Comparison of ENCODE assay signal across 8 cellular contexts in the genomic region with DNA sequence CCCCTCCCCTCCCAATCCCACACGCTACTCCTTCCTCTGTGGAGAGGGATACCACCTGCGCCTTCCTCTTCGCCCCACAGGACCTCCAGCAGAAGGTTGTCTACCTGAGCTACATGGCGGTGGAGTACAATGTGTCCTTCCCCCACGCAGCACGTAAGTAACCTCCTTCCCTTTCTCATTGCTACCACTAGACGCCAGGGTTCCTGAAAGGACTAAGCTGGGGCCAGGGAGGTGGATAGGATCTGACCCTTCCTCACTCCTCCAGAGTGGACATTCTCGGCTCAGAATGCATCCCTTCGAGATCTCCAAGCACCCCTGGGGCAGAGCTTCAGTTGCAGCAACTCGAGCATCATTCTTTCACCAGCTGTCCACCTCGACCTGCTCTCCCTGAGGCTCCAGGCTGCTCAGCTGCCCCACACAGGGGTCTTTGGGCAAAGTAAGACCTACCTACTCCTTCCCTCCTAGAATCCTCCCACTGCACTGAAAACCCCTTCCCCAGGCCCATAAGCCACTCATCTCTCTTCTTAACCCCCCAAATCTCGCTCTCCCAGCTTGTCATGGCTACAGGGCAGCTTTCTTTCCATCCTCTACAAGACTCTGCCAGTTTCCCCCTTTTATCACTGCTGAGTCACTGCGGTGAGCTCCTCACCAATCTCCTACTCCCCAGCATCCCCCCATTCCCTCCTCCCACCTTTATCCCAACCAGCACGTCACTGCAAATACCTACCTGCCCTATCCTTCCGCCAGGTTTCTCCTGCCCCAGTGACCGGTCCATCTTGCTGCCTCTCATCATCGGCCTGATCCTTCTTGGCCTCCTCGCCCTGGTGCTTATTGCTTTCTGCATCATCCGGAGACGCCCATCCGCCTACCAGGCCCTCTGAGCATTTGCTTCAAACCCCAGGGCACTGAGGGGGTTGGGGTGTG. TPM values are rescaled to one million over a fixed set of nuclear protein-coding genes. Genes with fewer than 3 reads are reported as not detected.
DNase-seq lines count a peak whose midpoint lies in the region; ATAC-seq and TF ChIP-seq lines count a peak whose summit lies in the region.

No MANE protein-coding gene starts in this region.

- H3K27me3 ChIP-seq in ascending aorta, result no peaks in the 10 kb centered on the region
- H3K27me3 ChIP-seq in mononuclear cell (ENCODE audit: insufficient read depth, low read length), result no peaks in the 10 kb centered on the region

- no peak for ATAC-seq in stimulated activated naive CD8-positive, alpha-beta T cell treated with anti-CD3 and anti-CD28 coated beads, Interleukin-15, Interleukin-2, amounts not matched to agents 100 U/mL and 50 U/mL, for 24 hours
- ATAC-seq in GM21381 (IDR thresholded peaks at IDR 0.05; ENCODE audit: unreplicated experiment), result no peak

- H3K4me3 ChIP-seq in ascending aorta (peak overlapping the region; percentile 30 to 65), mononuclear cell (ENCODE audit: low read length) (peak overlapping the region; percentile 49)

- H3K4me1 ChIP-seq in ascending aorta (peaks cover 25 to 37% of the 10 kb centered on the region in 2 donors), mononuclear cell (ENCODE audit: insufficient read depth, low read length) (peaks cover 94% of the 10 kb centered on the region)

- H3K36me3 ChIP-seq in ascending aorta, result peaks cover 31% of the 10 kb centered on the region in 2 donors

- H3K36me3 Mint-ChIP-seq in stimulated activated naive CD8-positive, alpha-beta T cell treated with anti-CD3 and anti-CD28 coated beads, Interleukin-15, Interleukin-2, amounts not matched to agents 100 ng/mL and 50 ng/mL, for 24 hours (ENCODE audit: low read depth), result peaks cover 70% of the 10 kb centered on the region

- H3K9me3 Mint-ChIP-seq in stimulated activated naive CD8-positive, alpha-beta T cell treated with anti-CD3 and anti-CD28 coated beads, Interleukin-15, Interleukin-2, amounts not matched to agents 100 ng/mL and 50 ng/mL, for 24 hours, result no peaks in the 10 kb centered on the region

- intact Hi-C loops in ascending aorta (cut with DNase I), result loop anchor here (10.0 kb wide), 1 partner anchor 594 kb away; the partner anchor contains the start of gene TMEM107

- TF ChIP-seq CTCF in ascending aorta (IDR thresholded peaks at IDR 0.05), result no peak

- H3K9me3 ChIP-seq in ascending aorta (no peaks in the 10 kb centered on the region), mononuclear cell (ENCODE audit: low read depth, low read length) (no peaks in the 10 kb centered on the region)

- H3K4me1 Mint-ChIP-seq in stimulated activated naive CD8-positive, alpha-beta T cell treated with anti-CD3 and anti-CD28 coated beads, Interleukin-15, Interleukin-2, amounts not matched to agents 100 ng/mL and 50 ng/mL, for 24 hours (ENCODE audit: low read depth), result peaks cover 94% of the 10 kb centered on the region

- H3K4me3 Mint-ChIP-seq in stimulated activated naive CD8-positive, alpha-beta T cell treated with anti-CD3 and anti-CD28 coated beads, Interleukin-15, Interleukin-2, amounts not matched to agents 100 ng/mL and 50 ng/mL, for 24 hours, result peak overlapping the region; percentile 42

- peak overlapping the region; percentile 85 to 87 for H3K27ac ChIP-seq in ascending aorta

- H3K27ac Mint-ChIP-seq in stimulated activated naive CD8-positive, alpha-beta T cell treated with anti-CD3 and anti-CD28 coated beads, Interleukin-15, Interleukin-2, amounts not matched to agents 100 ng/mL and 50 ng/mL, for 24 hours, result peak overlapping the region; percentile 71

- DNase-seq in stimulated activated naive CD8-positive, alpha-beta T cell treated with anti-CD3 and anti-CD28 coated beads, Interleukin-15, Interleukin-2, amounts not matched to agents 100 U/mL and 50 U/mL, for 24 hours, result no peak
- no peak for DNase-seq in ascending aorta (ENCODE audit: low spot score in 2 of 2)
- DNase-seq in germinal center (ENCODE audit: low spot score), result no peak
- DNase-seq in dermis blood vessel endothelial cell, result no peak
- DNase-seq in NCI-H2171 (lab: John Stamatoyannopoulos, UW), result no peak

- no peaks in the 10 kb centered on the region for H3K27me3 Mint-ChIP-seq in stimulated activated naive CD8-positive, alpha-beta T cell treated with anti-CD3 and anti-CD28 coated beads, Interleukin-15, Interleukin-2, amounts not matched to agents 100 ng/mL and 50 ng/mL, for 24 hours

RNA-seq across cellular contexts. Expression of gene CD68, which starts 1.5 kb away (rescaled TPM):
- 151 TPM for total RNA-seq in ascending aorta
- total RNA-seq in mononuclear cell, result 147 TPM
- total RNA-seq in dermis blood vessel endothelial cell, result 0.17 and 2.1 TPM in 2 replicates

RNA-seq across cellular contexts. Expression of gene MPDU1, which starts 2.8 kb away (rescaled TPM):
- 157 TPM for total RNA-seq in ascending aorta
- total RNA-seq in mononuclear cell, result 48.0 TPM
- total RNA-seq in dermis blood vessel endothelial cell, result 113 and 133 TPM in 2 replicates

RNA-seq across cellular contexts. Expression of gene SOX15, which starts 9.0 kb away (rescaled TPM):
- total RNA-seq in ascending aorta (not detected), mononuclear cell (0.52 TPM), dermis blood vessel endothelial cell (0.14 and 0.17 TPM in 2 replicates)

RNA-seq across cellular contexts. Expression of gene SENP3, which starts 19.2 kb away (rescaled TPM):
- 92.0 TPM for total RNA-seq in ascending aorta
- 33.1 TPM for total RNA-seq in mononuclear cell
- total RNA-seq in dermis blood vessel endothelial cell, result 79.8 and 89.3 TPM in 2 replicates

RNA-seq across cellular contexts. Expression of gene TNFSF13, which starts 22.3 kb away (rescaled TPM):
- total RNA-seq in ascending aorta, result 17.5 TPM
- 44.9 TPM for total RNA-seq in mononuclear cell
- 0.88 and 1.2 TPM in 2 replicates for total RNA-seq in dermis blood vessel endothelial cell

Comparison
In these comparisons a context has a peak if more than half of its experiments do, and no peak if none do; other contexts are left out.
1. RNA of gene CD68, which starts 1.5 kb away (total RNA-seq): 151 TPM in ascending aorta (single experiment) and 147 TPM in mononuclear cell (single experiment); 0.17 to 2.1 TPM in dermis blood vessel endothelial cell; every median in the first group is over 10 times any median in the second.